ENCODE assay signal across 1 cellular context in genomic region chr3:184570501-184570900, GRCh38.
TF ChIP-seq lines count a peak whose summit lies in the region.

No MANE protein-coding gene starts in this region.

TF ChIP-seq in H1, 55 proteins besides CTCF, POLR2A, EP300 and RAD21 (continued from another document):
- TF ChIP-seq CHD1 (IDR thresholded peaks at IDR 0.05; ENCODE audit: low read depth, low read length), result no peak
- TF ChIP-seq NRF1 (IDR thresholded peaks at IDR 0.05; ENCODE audit: low read depth, low read length), result no peak
- TF ChIP-seq BRCA1 (IDR thresholded peaks at IDR 0.05; ENCODE audit: low read depth, low read length), result no peak
- TF ChIP-seq TEAD4 (IDR thresholded peaks at IDR 0.05; ENCODE audit: low read depth, low read length), result no peak
- no peak for TF ChIP-seq JUND (IDR thresholded peaks at IDR 0.05; ENCODE audit: low read length)
